1 cellular context compared by ENCODE assay signal in the genomic region with DNA sequence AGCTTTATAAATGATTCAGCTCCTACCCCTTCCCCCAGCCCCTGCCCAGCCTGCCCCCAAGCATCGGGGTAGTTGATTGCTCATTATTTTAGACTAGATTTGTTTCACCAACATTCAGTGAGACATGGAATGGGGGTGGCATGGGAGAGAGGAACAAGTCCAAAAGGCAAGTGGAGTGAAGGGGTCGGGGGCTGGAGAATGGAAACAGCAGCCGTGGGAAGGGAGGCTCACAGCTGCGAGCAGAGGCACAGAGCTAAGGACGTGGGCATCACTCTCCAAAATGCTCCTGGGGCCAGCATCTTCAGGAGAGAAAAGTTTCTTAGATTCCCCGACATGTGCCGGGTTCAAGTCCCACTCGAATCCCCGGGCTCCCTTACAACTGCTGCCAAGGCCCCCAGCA.
TF ChIP-seq lines count a peak whose summit lies in the region.

No MANE protein-coding gene starts in this region.

TF ChIP-seq in GM23338, 12 proteins besides CTCF, POLR2A, EP300 and RAD21 (continued from another document):
- TF ChIP-seq, protein P1, sequence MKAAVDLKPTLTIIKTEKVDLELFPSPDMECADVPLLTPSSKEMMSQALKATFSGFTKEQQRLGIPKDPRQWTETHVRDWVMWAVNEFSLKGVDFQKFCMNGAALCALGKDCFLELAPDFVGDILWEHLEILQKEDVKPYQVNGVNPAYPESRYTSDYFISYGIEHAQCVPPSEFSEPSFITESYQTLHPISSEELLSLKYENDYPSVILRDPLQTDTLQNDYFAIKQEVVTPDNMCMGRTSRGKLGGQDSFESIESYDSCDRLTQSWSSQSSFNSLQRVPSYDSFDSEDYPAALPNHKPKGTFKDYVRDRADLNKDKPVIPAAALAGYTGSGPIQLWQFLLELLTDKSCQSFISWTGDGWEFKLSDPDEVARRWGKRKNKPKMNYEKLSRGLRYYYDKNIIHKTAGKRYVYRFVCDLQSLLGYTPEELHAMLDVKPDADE (IDR thresholded peaks at IDR 0.05): no peak
- TF ChIP-seq NANOG (IDR thresholded peaks at IDR 0.05; ENCODE audit: borderline replicate concordance) (no peak), ZNF331 (CRISPR knock-in tag; IDR thresholded peaks at IDR 0.05; ENCODE audit: low read depth) (no peak), EZH2phosphoT487 (IDR thresholded peaks at IDR 0.05; ENCODE audit: unreplicated experiment) (no peak)
